Comparison of ENCODE assay signal across 13 cellular contexts in genomic region chr1:214418380-214418779, GRCh38.
DNase-seq lines count a peak whose midpoint lies in the region; ATAC-seq, FAIRE-seq and TF ChIP-seq lines count a peak whose summit lies in the region.
"Had no signal": no experiment of that assay in that cellular context is flagged by ENCODE, and none has a peak within 500 bp of the region (broad histone marks: within the 10 kb centered on the region; RNA-seq: fewer than 3 reads in every experiment).

No MANE protein-coding gene starts in this region.

- H3K4me1 ChIP-seq in left ventricle myocardium inferior (peaks cover 66% of the 10 kb centered on the region), transverse colon (peaks cover 0 to 16% (median 0%) of the 10 kb centered on the region in 4 donors)
- H3K4me1 ChIP-seq: parathyroid adenoma had no signal

- H3K27ac ChIP-seq in left ventricle myocardium inferior (replicated peaks), result peak overlapping the region; percentile 68
- H3K27ac ChIP-seq in transverse colon, result peak overlapping the region in 3 of 4 donors; percentile 20 to 38 (median 35)
- H3K27ac ChIP-seq: parathyroid adenoma had no signal

- no peak overlapping the region for H3K4me3 ChIP-seq in left ventricle myocardium inferior
- H3K4me3 ChIP-seq in transverse colon, result no peak overlapping the region

- TF ChIP-seq POLR2A in transverse colon (IDR thresholded peaks at IDR 0.05), result no peak

- intact Hi-C loops in left ventricle myocardium inferior (cut with micrococcal nuclease), result no loop called here
- intact Hi-C loops in cardiac septum (cut with DNase I), result no loop called here
- intact Hi-C loops in transverse colon (cut with DNase I; ENCODE audit: low total_unique reads), result no loop called here

- ATAC-seq in esophagus mucosa, result no peak
- ATAC-seq: left lobe of liver had no signal

- in situ Hi-C loops in transverse colon (cut with MboI; ENCODE audit: low pct_ligation_motif_present in 1 of 4, low pct_unique_long_range_greater_than_20kb in 1 of 4, low sequenced_read_pairs in 3 of 4), result no loop called here

- H3K36me3 ChIP-seq in left ventricle myocardium inferior (no peaks in the 10 kb centered on the region), transverse colon (no peaks in the 10 kb centered on the region)

- no peak for DNase-seq in left ventricle myocardium inferior
- no peak for DNase-seq in cardiac septum (ENCODE audit: low spot score)
- DNase-seq in RCC 7860 (ENCODE audit: low spot score), result no peak
- peak; percentile 68 for DNase-seq in fibroblast of peridontal ligament (ENCODE audit: extremely low read depth)
- no peak for DNase-seq in transverse colon
- no peak for DNase-seq in HTR-8/SVneo (ENCODE audit: insufficient read length, low spot score)
- no peak for DNase-seq in NOMO-1 treated with DMSO at 0.1 percent for 48 hours (lab: John Stamatoyannopoulos, UW; ENCODE audit: unreplicated experiment)
- DNase-seq: activated naive CD4-positive, alpha-beta T cell treated with anti-CD3 and anti-CD28 coated beads for 36 hours; Right ventricle myocardium superior had no signal

- FAIRE-seq in RCC 7860 (lab: Jason Lieb, UNC), result peak; percentile 39
- no peak for FAIRE-seq in HTR-8/SVneo (lab: Jason Lieb, UNC)
- FAIRE-seq: colon had no signal

- no peak for TF ChIP-seq CTCF in left ventricle myocardium inferior (IDR thresholded peaks at IDR 0.05; ENCODE audit: borderline replicate concordance)
- TF ChIP-seq CTCF in transverse colon (IDR thresholded peaks at IDR 0.05), result no peak

- no peak for TF ChIP-seq EP300 in transverse colon (IDR thresholded peaks at IDR 0.05; ENCODE audit: low read depth)

- 0% methylated on average over 1 of the region's 1 CpG; no CpG with 5 or more reads in 1 of the 2 donors for WGBS in transverse colon (ENCODE audit: low coverage in 1 of 2), 2 donors

- H3K9me3 ChIP-seq in left ventricle myocardium inferior (replicated peaks) (no peaks in the 10 kb centered on the region), transverse colon (no peaks in the 10 kb centered on the region)

- H3K27me3 ChIP-seq in left ventricle myocardium inferior (ENCODE audit: low read depth) (no peaks in the 10 kb centered on the region), transverse colon (no peaks in the 10 kb centered on the region)
